1 cellular context compared by ENCODE assay signal in genomic region chr19:2235396-2236284, GRCh38.
TF ChIP-seq lines count a peak whose summit lies in the region.

No MANE protein-coding gene starts in this region.

TF ChIP-seq in endothelial cell of umbilical vein, 7 proteins besides CTCF, POLR2A, EP300 and RAD21:
- TF ChIP-seq EZH2 (IDR thresholded peaks at IDR 0.05; ENCODE audit: borderline replicate concordance, low read depth, low read length, severe bottlenecking), result no peak
- no peak for TF ChIP-seq FOS (IDR thresholded peaks at IDR 0.05; ENCODE audit: borderline replicate concordance, insufficient read depth, low read length)
- peak; percentile 87 for TF ChIP-seq POLR2AphosphoS5 (IDR thresholded peaks at IDR 0.05; ENCODE audit: insufficient read depth, low read depth, low read length)
